ENCODE assay signal across 20 cellular contexts in genomic region chr4:177408023-177408422, GRCh38.
"Had no signal": no experiment of that assay in that cellular context is flagged by ENCODE, and none has a peak within 500 bp of the region (broad histone marks: within the 10 kb centered on the region; RNA-seq: fewer than 3 reads in every experiment).

No MANE protein-coding gene starts in this region.

- H3K27ac ChIP-seq: colonic mucosa, heart left ventricle, neutrophil, psoas muscle, right lobe of liver, thoracic aorta, transverse colon had no signal

- H3K27ac Mint-ChIP-seq: endodermal cell; nephron progenitor cell; stimulated activated naive B cell treated with anti-CD40 and anti-IgM and Interleukin-4, amounts not matched to agents 10 μg/mL and 1 μg/mL and 100 μg/mL, for 72 hours; stimulated activated naive CD8-positive, alpha-beta T cell treated with anti-CD3 and anti-CD28 coated beads, Interleukin-15, amount 100 ng/mL, for 72 hours had no signal

- H3K36me3 ChIP-seq: colonic mucosa, heart left ventricle, neutrophil, right lobe of liver, thoracic aorta, transverse colon had no signal

- H3K27me3 Mint-ChIP-seq: stimulated activated naive CD8-positive, alpha-beta T cell treated with anti-CD3 and anti-CD28 coated beads, Interleukin-15, amount 100 ng/mL, for 72 hours had no signal

- H3K9me3 Mint-ChIP-seq: endodermal cell; stimulated activated naive B cell treated with anti-CD40 and anti-IgM and Interleukin-4, amounts not matched to agents 10 μg/mL and 1 μg/mL and 100 μg/mL, for 72 hours had no signal

- H3K4me1 ChIP-seq: colonic mucosa, heart left ventricle, psoas muscle, transverse colon had no signal

- H3K4me3 Mint-ChIP-seq: endodermal cell; naive thymus-derived CD4-positive, alpha-beta T cell; nephron progenitor cell; stimulated activated naive B cell treated with anti-CD40 and anti-IgM and Interleukin-4, amounts not matched to agents 10 μg/mL and 1 μg/mL and 100 μg/mL, for 72 hours; stimulated activated naive CD8-positive, alpha-beta T cell treated with anti-CD3 and anti-CD28 coated beads, Interleukin-15, amount 100 ng/mL, for 72 hours had no signal

- H3K4me1 Mint-ChIP-seq: endodermal cell; stimulated activated naive B cell treated with anti-CD40 and anti-IgM and Interleukin-4, amounts not matched to agents 10 μg/mL and 1 μg/mL and 100 μg/mL, for 72 hours had no signal

- H3K9me3 ChIP-seq: colonic mucosa, heart left ventricle, neutrophil, psoas muscle, right lobe of liver, thoracic aorta, transverse colon had no signal

- H3K4me3 ChIP-seq: colonic mucosa, heart left ventricle, psoas muscle, right lobe of liver, thoracic aorta, transverse colon had no signal

- H3K27me3 ChIP-seq: colonic mucosa, heart left ventricle, neutrophil, right lobe of liver, transverse colon had no signal

- DNase-seq: colonic mucosa; dermis blood vessel endothelial cell; endodermal cell; erythroblast; heart left ventricle; hippocampal formation; kidney glomerular epithelial cell; mesendoderm; naive thymus-derived CD4-positive, alpha-beta T cell; nephron progenitor cell; psoas muscle; retina; right lobe of liver; stimulated activated CD4-positive, alpha-beta T cell treated with anti-CD3 and anti-CD28 coated beads, Interleukin-2, amount 100 ng/mL, for 24 hours; stimulated activated CD4-positive, alpha-beta T cell treated with anti-CD3 and anti-CD28 coated beads, Interleukin-4, amount 100 ng/mL, for 4 hours; stimulated activated naive B cell treated with anti-CD40 and anti-IgM and Interleukin-4, amounts not matched to agents 10 μg/mL and 1 μg/mL and 100 μg/mL, for 72 hours; stimulated activated naive CD8-positive, alpha-beta T cell treated with anti-CD3 and anti-CD28 coated beads, Interleukin-15, amount 100 ng/mL, for 72 hours; transverse colon had no signal

- H3K36me3 Mint-ChIP-seq: stimulated activated naive B cell treated with anti-CD40 and anti-IgM and Interleukin-4, amounts not matched to agents 10 μg/mL and 1 μg/mL and 100 μg/mL, for 72 hours had no signal
